8 cellular contexts compared by ENCODE assay signal in genomic region chr13:101416181-101417042, GRCh38. TPM values are rescaled to one million over a fixed set of nuclear protein-coding genes. Genes with fewer than 3 reads are reported as not detected.
DNase-seq lines count a peak whose midpoint lies in the region; ATAC-seq, FAIRE-seq and TF ChIP-seq lines count a peak whose summit lies in the region.

TSS of gene NALCN (minus strand) at chr13:101416508. CDS start at chr13:101399126, 17,382 bp downstream.

- whole genome bisulfite sequencing in pancreas, 2 donors = 1 to 2% methylated on average over 58 to 85 of the region's 85 CpGs

- H3K4me3 ChIP-seq in pancreas = peak within 1 kb of the TSS; percentile 43 to 64 (median 46)

- H3K4me1 ChIP-seq in pancreas = peaks cover 0 to 5% (median 3%) of the 10 kb centered on the region in 3 donors

- intact Hi-C loops in pancreas (cut with DNase I) = no loop called here

- H3K4me3 Mint-ChIP-seq in activated CD8-positive, alpha-beta memory T cell treated with anti-CD3 and anti-CD28 coated beads, Interleukin-2, amount 10 ng/mL, durations not matched to agents 7 days and 5 days = no peak within 1 kb of the TSS
- H3K4me3 Mint-ChIP-seq in T-cell (peak within 1 kb of the TSS; percentile 31 to 52 (median 41)), glutamatergic neuron (ENCODE audit: unreplicated experiment) (peak within 1 kb of the TSS; percentile 87)

- no peaks in the 10 kb centered on the region for H3K36me3 ChIP-seq in pancreas

- FAIRE-seq in pancreas (lab: Jason Lieb, UNC) = no peak

- H3K36me3 Mint-ChIP-seq in activated CD8-positive, alpha-beta memory T cell treated with anti-CD3 and anti-CD28 coated beads, Interleukin-2, amount 10 ng/mL, durations not matched to agents 7 days and 5 days = no peaks in the 10 kb centered on the region
- H3K36me3 Mint-ChIP-seq in T-cell = no peaks in the 10 kb centered on the region
- H3K36me3 Mint-ChIP-seq in glutamatergic neuron (ENCODE audit: unreplicated experiment) = no peaks in the 10 kb centered on the region

- no peaks in the 10 kb centered on the region for H3K9me3 ChIP-seq in pancreas

- CTCF ChIA-PET in activated CD8-positive, alpha-beta memory T cell treated with anti-CD3 and anti-CD28 coated beads, Interleukin-2, amount 10 ng/mL, durations not matched to agents 7 days and 5 days (lab: Charles Lee) = no interaction called here
- CTCF ChIA-PET in T-cell (lab: Charles Lee) = no interaction called here

- no peak for DNase-seq in activated CD8-positive, alpha-beta memory T cell treated with anti-CD3 and anti-CD28 coated beads, Interleukin-2, amount 10 ng/mL, durations not matched to agents 7 days and 5 days
- no peak for DNase-seq in activated CD8-positive, alpha-beta memory T cell treated with anti-CD3 and anti-CD28 coated beads for 24 hours
- DNase-seq in T-cell (no peak), glutamatergic neuron (peak; percentile 49), pancreas (peak; percentile 26 to 77 (median 36)), HuH-7 (ENCODE audit: low spot score) (no peak)

- ATAC-seq in activated CD8-positive, alpha-beta memory T cell treated with anti-CD3 and anti-CD28 coated beads, Interleukin-2, amount 10 ng/mL, durations not matched to agents 7 days and 5 days = peak; percentile 30
- ATAC-seq in T-cell (replicated peaks in 1 of 4) (no peak), pancreas (peak; percentile 89 to 92 (median 90)), HG03039 (IDR thresholded peaks at IDR 0.05; ENCODE audit: unreplicated experiment) (no peak), HG03196 (IDR thresholded peaks at IDR 0.05; ENCODE audit: unreplicated experiment) (no peak)

- H3K9me3 Mint-ChIP-seq in activated CD8-positive, alpha-beta memory T cell treated with anti-CD3 and anti-CD28 coated beads, Interleukin-2, amount 10 ng/mL, durations not matched to agents 7 days and 5 days (ENCODE audit: low read depth) = no peaks in the 10 kb centered on the region
- H3K9me3 Mint-ChIP-seq in T-cell (no peaks in the 10 kb centered on the region), glutamatergic neuron (ENCODE audit: unreplicated experiment) (no peaks in the 10 kb centered on the region)

- H3K27me3 Mint-ChIP-seq in activated CD8-positive, alpha-beta memory T cell treated with anti-CD3 and anti-CD28 coated beads, Interleukin-2, amount 10 ng/mL, durations not matched to agents 7 days and 5 days = peaks cover 44% of the 10 kb centered on the region
- peaks cover 42 to 51% of the 10 kb centered on the region in 2 donors for H3K27me3 Mint-ChIP-seq in T-cell
- H3K27me3 Mint-ChIP-seq in glutamatergic neuron (ENCODE audit: unreplicated experiment) = peaks cover 2% of the 10 kb centered on the region

- POLR2A ChIA-PET in T-cell (lab: Charles Lee) = no interaction called here

- TF ChIP-seq CTCF in glutamatergic neuron (IDR thresholded peaks at IDR 0.05; ENCODE audit: partially characterized antibody, unreplicated experiment) (no peak), pancreas (IDR thresholded peaks at IDR 0.05) (no peak)

- H3K27me3 ChIP-seq in pancreas = no peaks in the 10 kb centered on the region

- H3K27ac ChIP-seq in pancreas = peak within 1 kb of the TSS in 2 of 4 donors; percentile 5 to 11

- H3K4me1 Mint-ChIP-seq in activated CD8-positive, alpha-beta memory T cell treated with anti-CD3 and anti-CD28 coated beads, Interleukin-2, amount 10 ng/mL, durations not matched to agents 7 days and 5 days = peaks cover 3% of the 10 kb centered on the region
- H3K4me1 Mint-ChIP-seq in T-cell (peaks cover 0 to 7% (median 6%) of the 10 kb centered on the region in 3 donors), glutamatergic neuron (ENCODE audit: low read depth, unreplicated experiment) (no peaks in the 10 kb centered on the region)

- H3K27ac Mint-ChIP-seq in activated CD8-positive, alpha-beta memory T cell treated with anti-CD3 and anti-CD28 coated beads, Interleukin-2, amount 10 ng/mL, durations not matched to agents 7 days and 5 days = no peak within 1 kb of the TSS
- H3K27ac Mint-ChIP-seq in T-cell (no peak within 1 kb of the TSS), glutamatergic neuron (ENCODE audit: unreplicated experiment) (peak within 1 kb of the TSS; percentile 62)

RNA-seq across cellular contexts. Expression of gene NALCN, which starts in this region (rescaled TPM):
- total RNA-seq in activated CD8-positive, alpha-beta memory T cell treated with anti-CD3 and anti-CD28 coated beads, Interleukin-2, amount 10 ng/mL, durations not matched to agents 7 days and 5 days = not detected
- total RNA-seq in T-cell (not detected), glutamatergic neuron (ENCODE audit: unreplicated experiment) (0.81 TPM), pancreas (1 to 10 TPM in 3 of 6 donors, under 1 TPM in 3; 0.51 to 5.1 (median 1.2) TPM)
- 1 to 10 TPM; 2.4 to 2.7 TPM for polyA plus RNA-seq in pancreas

Comparison
In these comparisons a context has a peak if more than half of its experiments do, and no peak if none do; other contexts are left out.
1. Peak in ATAC-seq in activated CD8-positive, alpha-beta memory T cell treated with anti-CD3 and anti-CD28 coated beads, Interleukin-2, amount 10 ng/mL, durations not matched to agents 7 days and 5 days; RNA of the gene not detected or under 1 TPM.
2. Peak in DNase-seq in glutamatergic neuron; RNA of the gene not detected or under 1 TPM.
3. ATAC-seq: peak in pancreas (4 of 4); none in T-cell (0 of 4), HG03039 (single experiment) and HG03196 (single experiment).
4. DNase-seq: peak in pancreas (6 of 6); none in activated CD8-positive, alpha-beta memory T cell treated with anti-CD3 and anti-CD28 coated beads, Interleukin-2, amount 10 ng/mL, durations not matched to agents 7 days and 5 days (single experiment), activated CD8-positive, alpha-beta memory T cell treated with anti-CD3 and anti-CD28 coated beads for 24 hours (single experiment), T-cell (0 of 34) and HuH-7 (single experiment).